Comparison of ENCODE assay signal across 9 cellular contexts in genomic region chr7:16563281-16564022, GRCh38. TPM values are rescaled to one million over a fixed set of nuclear protein-coding genes. Genes with fewer than 3 reads are reported as not detected.
DNase-seq lines count a peak whose midpoint lies in the region; ATAC-seq and TF ChIP-seq lines count a peak whose summit lies in the region.
"Had no signal": no experiment of that assay in that cellular context is flagged by ENCODE, and none has a peak within 500 bp of the region (broad histone marks: within the 10 kb centered on the region; RNA-seq: fewer than 3 reads in every experiment).

No MANE protein-coding gene starts in this region.

- TF ChIP-seq CTCF in SK-N-SH (IDR thresholded peaks at IDR 0.05), result no peak

- H3K4me3 Mint-ChIP-seq in stimulated activated effector memory CD8-positive, alpha-beta T cell treated with anti-CD3 and anti-CD28 coated beads, Interleukin-12 subunit alpha, Interleukin-12 subunit beta, amount 100 ng/mL, for 72 hours, result no peak overlapping the region

- POLR2A ChIA-PET in SK-N-SH (lab: Yijun Ruan, JAX), result no interaction called here

- peak overlapping the region; percentile 60; the same call in 1 of the 2 replicates for H2AFZ ChIP-seq in SK-N-SH (ENCODE audit: low read depth)

- H3K36me3 ChIP-seq in SK-N-SH (replicated peaks in 1 of 2; ENCODE audit: control insufficient read depth in 1 of 2, insufficient read depth in 2 of 2, low read length in 1 of 2), result no peaks in the 10 kb centered on the region
- H3K36me3 ChIP-seq: right lobe of liver had no signal

- TF ChIP-seq RAD21 in SK-N-SH (IDR thresholded peaks at IDR 0.05; ENCODE audit: low read length), result no peak

- CTCF ChIA-PET in SK-N-SH (lab: Yijun Ruan, JAX), result interaction anchor here (1.0 to 5.8 kb wide), 7 partner anchors 10 to 878 kb away, joined by 3 to 93 read pairs (median 4); no protein-coding TSS in a partner anchor

- peak overlapping the region; percentile 5 for H3K27ac Mint-ChIP-seq in stimulated activated effector memory CD8-positive, alpha-beta T cell treated with anti-CD3 and anti-CD28 coated beads, Interleukin-12 subunit alpha, Interleukin-12 subunit beta, amount 100 ng/mL, for 72 hours

- H3K27ac ChIP-seq in SK-N-SH (ENCODE audit: low read depth in 2 of 2, low read length in 1 of 2), result no peak overlapping the region
- H3K27ac ChIP-seq: right lobe of liver had no signal

- no peaks in the 10 kb centered on the region for H3K9me3 ChIP-seq in SK-N-SH
- H3K9me3 ChIP-seq: right lobe of liver had no signal

- intact Hi-C loops in left colon (cut with DNase I, micrococcal nuclease), result loop anchor here in 1 of 2 donors (5.0 to 10.0 kb wide), 2 partner anchors 129 to 486 kb away; no protein-coding TSS in a partner anchor

- TF ChIP-seq EP300 in SK-N-SH (IDR thresholded peaks at IDR 0.05; ENCODE audit: borderline replicate concordance in 1 of 2, low read depth in 1 of 2, low read length in 1 of 2), result no peak

- peaks cover 4 to 16% of the 10 kb centered on the region in 2 experiments; a peak in 2 of 4 replicates for H3K4me1 ChIP-seq in SK-N-SH (ENCODE audit: control insufficient read depth in 1 of 2, insufficient read depth in 2 of 2, low read depth in 1 of 2, low read length in 1 of 2)
- H3K4me1 ChIP-seq: right lobe of liver had no signal

- peak overlapping the region; percentile 54 for H3K4me2 ChIP-seq in SK-N-SH

- DNase-seq in activated CD4-positive, CD25-positive, alpha-beta regulatory T cell treated with anti-CD3 and anti-CD28 coated beads, Interleukin-2, amount 50 U/mL, for 72 hours, result no peak
- DNase-seq in SK-N-SH (no peak), left colon (no peak), NCI-H146 treated with DMSO at 0.1 percent for 48 hours (lab: John Stamatoyannopoulos, UW; ENCODE audit: unreplicated experiment) (no peak), NCI-H1092 treated with DMSO at 0.1 percent for 48 hours (lab: John Stamatoyannopoulos, UW) (no peak)
- no peak for DNase-seq in stimulated activated effector memory CD8-positive, alpha-beta T cell treated with anti-CD3 and anti-CD28 coated beads, Interleukin-12 subunit alpha, Interleukin-12 subunit beta, amount 100 ng/mL, for 72 hours (ENCODE audit: low spot score in 2 of 2)
- DNase-seq: right lobe of liver had no signal

- H3K27me3 ChIP-seq in SK-N-SH (ENCODE audit: insufficient read depth), result peaks cover 11% of the 10 kb centered on the region; the same call in 1 of the 2 replicates
- H3K27me3 ChIP-seq: right lobe of liver had no signal

- H3K79me2 ChIP-seq in SK-N-SH (ENCODE audit: insufficient read depth), result no peaks in the 10 kb centered on the region

- H3K4me3 ChIP-seq in SK-N-SH (ENCODE audit: low read depth in 2 of 2, low read length in 1 of 2), result peak overlapping the region; percentile 31 to 45; a peak in 3 of 4 replicates
- H3K4me3 ChIP-seq: right lobe of liver had no signal

- WGBS in SK-N-SH (ENCODE audit: low lambda C conversion rate), result 35% methylated on average over 5 of the region's 5 CpGs

- no peaks in the 10 kb centered on the region for H3K36me3 Mint-ChIP-seq in stimulated activated effector memory CD8-positive, alpha-beta T cell treated with anti-CD3 and anti-CD28 coated beads, Interleukin-12 subunit alpha, Interleukin-12 subunit beta, amount 100 ng/mL, for 72 hours

- peak; percentile 69 to 71 for ATAC-seq in activated CD4-positive, CD25-positive, alpha-beta regulatory T cell treated with anti-CD3 and anti-CD28 coated beads, Interleukin-2, amount 50 U/mL, for 24 hours
- ATAC-seq in HG02973 (IDR thresholded peaks at IDR 0.05; ENCODE audit: unreplicated experiment) (peak; percentile 88), left colon (no peak)
- ATAC-seq in stimulated activated effector memory CD8-positive, alpha-beta T cell treated with anti-CD3 and anti-CD28 coated beads, Interleukin-12 subunit alpha, Interleukin-12 subunit beta, amount 100 ng/mL, for 72 hours, result peak; percentile 63

- peaks cover 9% of the 10 kb centered on the region for H3K4me1 Mint-ChIP-seq in stimulated activated effector memory CD8-positive, alpha-beta T cell treated with anti-CD3 and anti-CD28 coated beads, Interleukin-12 subunit alpha, Interleukin-12 subunit beta, amount 100 ng/mL, for 72 hours

- H3K9ac ChIP-seq in SK-N-SH, result no peak overlapping the region

- no peaks in the 10 kb centered on the region for H3K9me2 ChIP-seq in SK-N-SH

- no peaks in the 10 kb centered on the region for H3F3A ChIP-seq in SK-N-SH (replicated peaks; ENCODE audit: insufficient read depth)

- H4K20me1 ChIP-seq in SK-N-SH (ENCODE audit: insufficient read depth), result no peaks in the 10 kb centered on the region

- no peaks in the 10 kb centered on the region for H3K9me3 Mint-ChIP-seq in stimulated activated effector memory CD8-positive, alpha-beta T cell treated with anti-CD3 and anti-CD28 coated beads, Interleukin-12 subunit alpha, Interleukin-12 subunit beta, amount 100 ng/mL, for 72 hours

TF ChIP-seq in SK-N-SH, 30 proteins besides CTCF, POLR2A, EP300 and RAD21:
- TF ChIP-seq MAX (IDR thresholded peaks at IDR 0.05; ENCODE audit: low read depth) (no peak), TAF1 (IDR thresholded peaks at IDR 0.05; ENCODE audit: borderline replicate concordance, low read depth, low read length) (no peak), MXI1 (IDR thresholded peaks at IDR 0.05; ENCODE audit: low read depth, low read length) (no peak), ELF1 (IDR thresholded peaks at IDR 0.05) (no peak), USF1 (IDR thresholded peaks at IDR 0.05; ENCODE audit: borderline replicate concordance, low read depth) (no peak), NFIC (IDR thresholded peaks at IDR 0.05; ENCODE audit: borderline replicate concordance) (no peak)

RNA-seq across cellular contexts. Expression of gene LRRC72, which starts 36.8 kb away (rescaled TPM):
- polyA plus RNA-seq in SK-N-SH (2012; rRNA removed), result not detected in 2 replicates
- polyA plus RNA-seq in SK-N-SH (2012; cell fraction: cytosol; rRNA removed), result not detected in 2 replicates
- not detected in 2 replicates for polyA plus RNA-seq in SK-N-SH (2012; cell fraction: nucleus; rRNA removed)
- not detected for total RNA-seq in left colon
- total RNA-seq: right lobe of liver had no signal
